Comparison of ENCODE assay signal across 24 cellular contexts in genomic region chr18:23172981-23173380, GRCh38.
"Had no signal": no experiment of that assay in that cellular context is flagged by ENCODE, and none has a peak within 500 bp of the region (broad histone marks: within the 10 kb centered on the region; RNA-seq: fewer than 3 reads in every experiment).

No MANE protein-coding gene starts in this region.

- H3K36me3 ChIP-seq: colonic mucosa, gastroesophageal sphincter, heart left ventricle, ovary, right lobe of liver, stomach, thyroid gland had no signal

- DNase-seq: colonic mucosa; effector CD8-positive, alpha-beta T cell; erythroblast; heart left ventricle; kidney; natural killer cell; occipital lobe; ovary; right lobe of liver; stimulated activated CD4-positive, alpha-beta T cell treated with anti-CD3 and anti-CD28 coated beads, Interleukin-2, amount 100 ng/mL, for 24 hours; stimulated activated CD4-positive, alpha-beta T cell treated with anti-CD3 and anti-CD28 coated beads, Interleukin-4, amount 100 ng/mL, for 24 hours; stimulated activated naive CD4-positive, alpha-beta T cell treated with Interleukin-2 at 50 U/mL for 16 hours; stomach; thyroid gland; trophoblast cell had no signal

- H3K4me1 ChIP-seq: colonic mucosa, gastroesophageal sphincter had no signal

- H3K4me2 ChIP-seq: hepatocyte, smooth muscle cell had no signal

- H2AFZ ChIP-seq: hepatocyte had no signal

- H3K36me3 Mint-ChIP-seq: memory B cell; natural killer cell; stimulated activated effector memory CD8-positive, alpha-beta T cell treated with anti-CD3 and anti-CD28 coated beads, Interleukin-12 subunit alpha, Interleukin-12 subunit beta, amount 100 ng/mL, for 72 hours had no signal

- FAIRE-seq: kidney had no signal

- H3K27me3 Mint-ChIP-seq: dendritic cell treated with granulocyte-macrophage colony-stimulating factor and Interleukin-4, amounts not matched to agents 40 ng/mL and 50 ng/mL, for 4 days had no signal

- H3K27me3 ChIP-seq: colonic mucosa, gastroesophageal sphincter, heart left ventricle, hepatocyte, ovary, right lobe of liver, stomach, thyroid gland had no signal

- H3K4me3 ChIP-seq: colonic mucosa, gastroesophageal sphincter, heart left ventricle, hepatocyte, lung, ovary, right lobe of liver, smooth muscle cell, stomach, thyroid gland had no signal

- ATAC-seq: gastroesophageal sphincter; heart left ventricle; left lobe of liver; natural killer cell; right lobe of liver; stimulated activated effector memory CD8-positive, alpha-beta T cell treated with anti-CD3 and anti-CD28 coated beads, Interleukin-12 subunit alpha, Interleukin-12 subunit beta, amount 100 ng/mL, for 72 hours had no signal

- H3K9me3 ChIP-seq: colonic mucosa, gastroesophageal sphincter, heart left ventricle, ovary, right lobe of liver, stomach, thyroid gland had no signal

- H3K4me3 Mint-ChIP-seq: dendritic cell treated with granulocyte-macrophage colony-stimulating factor and Interleukin-4, amounts not matched to agents 40 ng/mL and 50 ng/mL, for 4 days; memory B cell; natural killer cell; stimulated activated effector memory CD8-positive, alpha-beta T cell treated with anti-CD3 and anti-CD28 coated beads, Interleukin-12 subunit alpha, Interleukin-12 subunit beta, amount 100 ng/mL, for 72 hours had no signal

- H3K4me1 Mint-ChIP-seq: memory B cell; stimulated activated effector memory CD8-positive, alpha-beta T cell treated with anti-CD3 and anti-CD28 coated beads, Interleukin-12 subunit alpha, Interleukin-12 subunit beta, amount 100 ng/mL, for 72 hours had no signal

- H3K27ac ChIP-seq: colonic mucosa, gastroesophageal sphincter, heart left ventricle, hepatocyte, ovary, right lobe of liver, stomach, thyroid gland had no signal

- H3K9me3 Mint-ChIP-seq: dendritic cell treated with granulocyte-macrophage colony-stimulating factor and Interleukin-4, amounts not matched to agents 40 ng/mL and 50 ng/mL, for 4 days; memory B cell; natural killer cell; stimulated activated effector memory CD8-positive, alpha-beta T cell treated with anti-CD3 and anti-CD28 coated beads, Interleukin-12 subunit alpha, Interleukin-12 subunit beta, amount 100 ng/mL, for 72 hours had no signal

- H3K79me2 ChIP-seq: hepatocyte had no signal

- H3K27ac Mint-ChIP-seq: dendritic cell treated with granulocyte-macrophage colony-stimulating factor and Interleukin-4, amounts not matched to agents 40 ng/mL and 50 ng/mL, for 4 days; memory B cell; natural killer cell; progenitor cell of endocrine pancreas; stimulated activated effector memory CD8-positive, alpha-beta T cell treated with anti-CD3 and anti-CD28 coated beads, Interleukin-12 subunit alpha, Interleukin-12 subunit beta, amount 100 ng/mL, for 72 hours had no signal
